Comparison of ENCODE assay signal across 8 cellular contexts in the genomic region with DNA sequence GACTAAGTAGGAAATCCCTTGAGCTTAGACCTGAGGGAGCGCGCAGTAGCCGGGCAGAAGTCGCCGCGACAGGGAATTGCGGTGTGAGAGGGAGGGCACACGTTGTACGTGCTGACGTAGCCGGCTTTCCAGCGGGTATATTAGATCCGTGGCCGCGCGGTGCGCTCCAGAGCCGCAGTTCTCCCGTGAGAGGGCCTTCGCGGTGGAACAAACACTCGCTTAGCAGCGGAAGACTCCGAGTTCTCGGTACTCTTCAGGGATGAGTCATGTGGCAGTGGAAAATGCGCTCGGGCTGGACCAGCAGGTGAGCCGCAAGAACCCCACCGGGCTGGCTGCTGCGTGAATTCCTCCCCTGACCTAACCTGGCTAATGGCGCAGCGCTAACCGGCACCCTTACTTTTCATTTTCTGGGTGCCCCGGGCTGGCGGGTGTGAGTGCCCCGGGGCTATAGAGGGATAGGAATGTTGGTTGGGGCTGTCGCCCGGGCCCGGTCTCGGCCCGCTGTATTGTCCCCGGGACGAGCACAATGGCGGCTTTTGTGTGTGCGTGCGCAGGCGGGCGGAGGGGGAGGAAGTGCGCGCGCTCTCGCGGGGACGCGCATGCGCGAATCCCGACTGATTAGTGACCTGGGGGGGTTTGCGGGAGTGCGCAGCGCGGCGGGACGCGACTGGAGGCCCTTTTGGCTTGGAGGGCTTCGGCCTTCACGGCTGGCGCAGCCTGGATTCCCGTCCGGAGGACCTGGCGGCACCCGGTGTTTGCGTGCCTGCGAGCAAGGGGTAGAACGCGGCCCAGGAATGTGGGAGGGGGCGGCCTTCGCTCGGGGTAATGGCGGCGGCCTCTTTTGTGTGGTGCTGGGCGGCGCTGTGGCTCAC. TPM values are rescaled to one million over a fixed set of nuclear protein-coding genes. Genes with fewer than 3 reads are reported as not detected.
DNase-seq lines count a peak whose midpoint lies in the region; ATAC-seq and TF ChIP-seq lines count a peak whose summit lies in the region.

DDX3X (plus strand) TSS at position 169 of the 872 bp plus-strand sequence; CDS start at position 260, 91 bp downstream.

- H3K36me3 ChIP-seq in GM23248 (ENCODE audit: low read depth) (0 out of 2 replicates have a peak, but pooled peaks cover 4% of the 10 kb centered on the region), SJSA1 (peaks cover 39% of the 10 kb centered on the region)

- H3K79me2 ChIP-seq in GM23248 (ENCODE audit: insufficient read depth), result peaks cover 50% of the 10 kb centered on the region

- peak within 1 kb of the TSS; percentile 84 for H3K4me2 ChIP-seq in GM23248 (ENCODE audit: unreplicated experiment)

- H3K27ac Mint-ChIP-seq in activated naive CD4-positive, alpha-beta T cell treated with anti-CD3 and anti-CD28 coated beads, Interleukin-2, amount 10 ng/mL, durations not matched to agents 7 days and 5 days, result peak within 1 kb of the TSS; percentile 100

- H3K9me3 ChIP-seq in GM23248 (ENCODE audit: low read depth) (no peaks in the 10 kb centered on the region), SJSA1 (replicated peaks) (no peaks in the 10 kb centered on the region)

- H3K4me3 ChIP-seq in GM23248, result peak within 1 kb of the TSS; percentile 96
- H3K4me3 ChIP-seq in SJSA1, result peak within 1 kb of the TSS; percentile 94

- H3F3A ChIP-seq in GM23248 (ENCODE audit: insufficient read depth), result peaks cover 37% of the 10 kb centered on the region

- CTCF ChIA-PET in activated naive CD4-positive, alpha-beta T cell treated with anti-CD3 and anti-CD28 coated beads, Interleukin-2, amount 10 ng/mL, durations not matched to agents 7 days and 5 days (lab: Charles Lee), result interaction anchor here (1.3 kb wide), 1 partner anchor 109 kb away, joined by 5 read pairs; no protein-coding TSS in a partner anchor

- H3K27ac ChIP-seq in GM23248, result peak within 1 kb of the TSS; percentile 100
- H3K27ac ChIP-seq in SJSA1, result peak within 1 kb of the TSS; percentile 99
- H3K27ac ChIP-seq in temporal lobe (ENCODE audit: low read depth, low read length), result peak within 1 kb of the TSS; percentile 100

- peak within 1 kb of the TSS; percentile 100 for H3K9ac ChIP-seq in GM23248

- ATAC-seq in omental fat pad (ENCODE audit: low FRiP score), result peak; percentile 69

- in situ Hi-C loops in GM23248 (cut with MboI), result no loop called here

- H2AFZ ChIP-seq in GM23248, result peak within 1 kb of the TSS; percentile 91

- no peaks in the 10 kb centered on the region for H3K9me2 ChIP-seq in GM23248 (ENCODE audit: insufficient read depth)

- H3K36me3 Mint-ChIP-seq in activated naive CD4-positive, alpha-beta T cell treated with anti-CD3 and anti-CD28 coated beads, Interleukin-2, amount 10 ng/mL, durations not matched to agents 7 days and 5 days, result peaks cover 36% of the 10 kb centered on the region

- H3K27me3 Mint-ChIP-seq in activated naive CD4-positive, alpha-beta T cell treated with anti-CD3 and anti-CD28 coated beads, Interleukin-2, amount 10 ng/mL, durations not matched to agents 7 days and 5 days, result peaks cover 12% of the 10 kb centered on the region

- H3K9me3 Mint-ChIP-seq in activated naive CD4-positive, alpha-beta T cell treated with anti-CD3 and anti-CD28 coated beads, Interleukin-2, amount 10 ng/mL, durations not matched to agents 7 days and 5 days, result no peaks in the 10 kb centered on the region

- WGBS in GM23248 (ENCODE audit: low coverage in 1 of 2, low lambda C conversion rate in 2 of 2, missing lambda C conversion rate in 2 of 2), 2 experiments, result 1% methylated on average over 23 to 40 of the region's 83 CpGs

- H3K27me3 ChIP-seq in GM23248 (replicated peaks; ENCODE audit: insufficient read depth) (no peaks in the 10 kb centered on the region), SJSA1 (replicated peaks) (no peaks in the 10 kb centered on the region)

- DNase-seq in EL, result peak; percentile 82
- peak; percentile 86 for DNase-seq in GM23248
- DNase-seq in LHCN-M2 (ENCODE audit: low read depth), result peak; percentile 81
- DNase-seq in SJSA1 (ENCODE audit: low read depth in 1 of 2, low spot score in 2 of 2), result peak; percentile 86 to 93
- DNase-seq in activated naive CD4-positive, alpha-beta T cell treated with anti-CD3 and anti-CD28 coated beads, Interleukin-2, amount 10 ng/mL, durations not matched to agents 7 days and 5 days, result peak; percentile 85
- peak; percentile 84 for DNase-seq in germinal center (ENCODE audit: low spot score)
- DNase-seq in omental fat pad (ENCODE audit: low spot score), result peak; percentile 85

- TF ChIP-seq CTCF in omental fat pad (IDR thresholded peaks at IDR 0.05), result peak in 1 of 3 donors; percentile 4

- peaks cover 23% of the 10 kb centered on the region for H4K20me1 ChIP-seq in GM23248 (ENCODE audit: insufficient read depth)

- peaks cover 44% of the 10 kb centered on the region for H3K4me1 Mint-ChIP-seq in activated naive CD4-positive, alpha-beta T cell treated with anti-CD3 and anti-CD28 coated beads, Interleukin-2, amount 10 ng/mL, durations not matched to agents 7 days and 5 days

- peak within 1 kb of the TSS; percentile 86 for H3K4me3 Mint-ChIP-seq in activated naive CD4-positive, alpha-beta T cell treated with anti-CD3 and anti-CD28 coated beads, Interleukin-2, amount 10 ng/mL, durations not matched to agents 7 days and 5 days

- peaks cover 38% of the 10 kb centered on the region for H3K4me1 ChIP-seq in GM23248 (ENCODE audit: insufficient read depth)
- peaks cover 18% of the 10 kb centered on the region for H3K4me1 ChIP-seq in SJSA1 (replicated peaks)

RNA-seq across cellular contexts. Expression of gene DDX3X, which starts in this region (rescaled TPM):
- total RNA-seq in GM23248 (2014; rRNA removed; shearing (Covaris generic)), result 206 and 285 TPM in 2 replicates
- 129 and 130 TPM in 2 replicates for polyA plus RNA-seq in GM23248 (2016; fragmentation: Nextera tagmentation; extraction: Ambion mirVana)
- total RNA-seq in LHCN-M2 (2014; rRNA removed), result 149 and 190 TPM in 2 replicates
- polyA plus RNA-seq in LHCN-M2 (2012), result 54.4 TPM
- total RNA-seq in SJSA1 (2014; rRNA removed; shearing (Covaris generic)), result 134 and 228 TPM in 2 replicates
- 100 to 1,000 TPM; 322 to 542 (median 395) TPM for total RNA-seq in omental fat pad
- total RNA-seq in temporal lobe, result 239 TPM

Comparison
In these comparisons a context has a peak if more than half of its experiments do, and no peak if none do; other contexts are left out.
1. Peak in every context shown above with its lines: DNase-seq, ATAC-seq, H3K4me3 ChIP-seq and H3K27ac ChIP-seq.